In the genomic region with DNA sequence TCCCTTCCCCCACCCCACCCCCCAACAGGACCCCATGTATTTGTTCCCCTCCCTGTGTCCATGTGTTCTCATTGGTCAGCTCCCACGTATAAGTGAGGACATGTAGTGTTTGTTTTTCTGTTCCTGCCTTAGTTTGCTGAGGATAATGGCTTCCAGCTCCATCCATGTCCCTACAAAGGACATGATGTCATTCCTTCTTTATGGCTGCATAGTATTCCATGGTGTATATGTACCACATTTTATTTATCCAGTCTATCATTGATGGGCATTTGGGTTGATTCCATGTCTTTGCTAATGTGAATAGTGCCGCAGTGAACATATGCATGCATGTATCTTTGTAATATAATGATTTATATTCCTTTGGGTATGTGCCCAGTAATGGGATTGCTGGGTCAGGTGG, we compare ENCODE assay signal across 3 cellular contexts. TPM values are rescaled to one million over a fixed set of nuclear protein-coding genes. Genes with fewer than 3 reads are reported as not detected.
"Had no signal": no experiment of that assay in that cellular context is flagged by ENCODE, and none has a peak within 500 bp of the region (broad histone marks: within the 10 kb centered on the region; RNA-seq: fewer than 3 reads in every experiment).

No MANE protein-coding gene starts in this region.

RNA-seq across cellular contexts. Expression of gene TDRD15, which starts 27.5 kb away (rescaled TPM):
- total RNA-seq: HT-29, HT1080, IMR-90 had no signal
- polyA plus RNA-seq: IMR-90 had no signal
